8 cellular contexts compared by ENCODE assay signal in the genomic region with DNA sequence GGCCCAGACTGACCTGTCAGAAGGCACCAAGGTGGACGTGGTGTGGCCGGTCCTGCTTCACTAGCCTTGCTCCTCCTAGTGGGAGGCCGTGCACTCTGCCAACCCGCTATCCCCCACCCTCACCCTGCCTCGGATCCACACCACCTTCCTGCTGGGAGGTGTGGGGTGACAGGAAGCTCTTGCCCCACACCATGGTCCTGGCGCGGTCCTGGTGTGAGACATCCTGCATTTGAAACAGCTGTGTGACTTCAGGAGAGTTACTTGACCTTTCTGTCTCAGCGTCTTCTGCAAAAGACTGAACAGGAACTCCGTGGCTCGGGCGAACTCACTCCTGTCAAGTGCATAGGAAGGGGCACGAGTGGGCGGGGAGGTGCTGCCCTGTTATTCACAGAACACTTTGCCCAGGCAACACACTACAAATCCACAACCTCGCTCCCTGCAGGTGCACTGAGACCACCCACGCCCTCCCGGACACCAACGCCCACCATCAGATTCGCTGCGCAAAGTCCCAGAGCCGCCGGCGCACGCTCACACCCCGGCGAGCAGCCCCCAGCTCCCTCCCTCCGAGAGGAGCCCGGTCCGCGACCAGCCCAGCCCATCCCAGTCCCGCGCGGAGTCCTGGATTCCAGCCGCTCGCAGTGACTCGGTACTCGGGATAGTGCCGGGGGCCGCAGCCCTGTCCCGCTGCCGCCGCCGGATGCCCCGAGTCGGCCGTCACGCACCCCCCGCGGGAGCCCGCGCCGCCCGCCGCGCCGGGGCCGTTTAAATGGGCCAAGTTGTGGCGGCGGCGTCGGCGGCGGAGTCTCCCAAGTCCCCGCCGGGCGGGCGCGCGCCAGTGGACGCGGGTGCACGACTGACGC. TPM values are rescaled to one million over a fixed set of nuclear protein-coding genes. Genes with fewer than 3 reads are reported as not detected.
A peak's percentile ranks its signal among the peaks of the same experiment; 100 is the strongest.
DNase-seq lines count a peak whose midpoint lies in the region; ATAC-seq and TF ChIP-seq lines count a peak whose summit lies in the region.

A gene with protein sequence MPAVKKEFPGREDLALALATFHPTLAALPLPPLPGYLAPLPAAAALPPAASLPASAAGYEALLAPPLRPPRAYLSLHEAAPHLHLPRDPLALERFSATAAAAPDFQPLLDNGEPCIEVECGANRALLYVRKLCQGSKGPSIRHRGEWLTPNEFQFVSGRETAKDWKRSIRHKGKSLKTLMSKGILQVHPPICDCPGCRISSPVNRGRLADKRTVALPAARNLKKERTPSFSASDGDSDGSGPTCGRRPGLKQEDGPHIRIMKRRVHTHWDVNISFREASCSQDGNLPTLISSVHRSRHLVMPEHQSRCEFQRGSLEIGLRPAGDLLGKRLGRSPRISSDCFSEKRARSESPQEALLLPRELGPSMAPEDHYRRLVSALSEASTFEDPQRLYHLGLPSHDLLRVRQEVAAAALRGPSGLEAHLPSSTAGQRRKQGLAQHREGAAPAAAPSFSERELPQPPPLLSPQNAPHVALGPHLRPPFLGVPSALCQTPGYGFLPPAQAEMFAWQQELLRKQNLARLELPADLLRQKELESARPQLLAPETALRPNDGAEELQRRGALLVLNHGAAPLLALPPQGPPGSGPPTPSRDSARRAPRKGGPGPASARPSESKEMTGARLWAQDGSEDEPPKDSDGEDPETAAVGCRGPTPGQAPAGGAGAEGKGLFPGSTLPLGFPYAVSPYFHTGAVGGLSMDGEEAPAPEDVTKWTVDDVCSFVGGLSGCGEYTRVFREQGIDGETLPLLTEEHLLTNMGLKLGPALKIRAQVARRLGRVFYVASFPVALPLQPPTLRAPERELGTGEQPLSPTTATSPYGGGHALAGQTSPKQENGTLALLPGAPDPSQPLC (plus strand): TSS at position 793 of the 860 bp plus-strand sequence. CDS start 509 bp downstream, outside the sequence.

- ATAC-seq in left lung (peak; percentile 69), HG03521 (IDR thresholded peaks at IDR 0.05; ENCODE audit: unreplicated experiment) (no peak), HG03025 (IDR thresholded peaks at IDR 0.05; ENCODE audit: low FRiP score, unreplicated experiment) (no peak)

- peak within 1 kb of the TSS; percentile 36 to 44 for H3K4me3 ChIP-seq in left lung

- intact Hi-C loops in left lung (cut with DNase I): no loop called here

- no peaks in the 10 kb centered on the region for H3K9me3 ChIP-seq in left lung

- H3K27me3 ChIP-seq in left lung: peaks cover 42 to 99% of the 10 kb centered on the region in 2 donors

- peaks cover 22 to 47% of the 10 kb centered on the region in 2 donors for H3K4me1 ChIP-seq in left lung

- H3K27ac ChIP-seq in left lung: no peak within 1 kb of the TSS

- no peaks in the 10 kb centered on the region for H3K36me3 ChIP-seq in left lung

- peak; percentile 69 for DNase-seq in ELF-1 (ENCODE audit: low read depth, low spot score)
- DNase-seq in NCI-H1694 treated with DMSO at 0.1 percent for 48 hours (lab: John Stamatoyannopoulos, UW): peak; percentile 48
- DNase-seq in activated CD4-positive, alpha-beta T cell treated with anti-CD3 and anti-CD28 coated beads for 4 hours: peak; percentile 58 to 59
- peak; percentile 82 for DNase-seq in dermis blood vessel endothelial cell
- peak; percentile 76 to 90 for DNase-seq in left lung
- DNase-seq in stimulated activated CD4-positive, alpha-beta T cell treated with anti-CD3 and anti-CD28 coated beads, Interleukin-2, amount 100 ng/mL, for 4 hours (ENCODE audit: low read depth): peak; percentile 37

- no peak for TF ChIP-seq CTCF in left lung (IDR thresholded peaks at IDR 0.05)

RNA-seq across cellular contexts. Expression of the gene that starts here (rescaled TPM):
- 0.19 and 0.68 TPM in 2 replicates for total RNA-seq in dermis blood vessel endothelial cell
- 10 to 100 TPM in 1 of 2 donors, 1 to 10 TPM in 1; 7.1 to 49.7 TPM for total RNA-seq in left lung

Comparison
In these comparisons a context has a peak if more than half of its experiments do, and no peak if none do; other contexts are left out.
1. Peak in DNase-seq in dermis blood vessel endothelial cell; RNA of the gene not detected or under 1 TPM.